In the genomic region with DNA sequence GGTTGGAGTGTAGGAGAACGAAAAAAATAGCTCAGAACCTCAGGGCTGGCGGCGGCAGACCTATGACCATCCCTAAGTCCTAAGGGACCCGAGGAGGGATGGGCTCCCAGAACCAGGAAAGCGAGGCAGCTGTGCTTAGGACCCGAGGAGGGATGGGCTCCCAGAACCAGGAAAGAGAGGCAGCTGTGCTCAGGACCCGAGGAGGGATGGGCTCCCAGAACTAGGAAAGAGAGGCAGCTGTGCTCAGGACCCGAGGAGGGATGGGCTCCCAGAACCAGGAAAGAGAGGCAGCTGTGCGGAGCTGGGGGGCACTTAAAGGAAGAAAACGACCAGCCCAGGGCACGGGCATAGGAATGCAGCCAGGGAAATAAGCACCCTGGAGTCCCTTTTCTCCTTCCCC, we compare ENCODE assay signal across 1 cellular context.
TF ChIP-seq lines count a peak whose summit lies in the region.

No MANE protein-coding gene starts in this region.

TF ChIP-seq in HepG2, 621 proteins besides CTCF, POLR2A, EP300 and RAD21 (continued from another document):
- TF ChIP-seq, protein P1, sequence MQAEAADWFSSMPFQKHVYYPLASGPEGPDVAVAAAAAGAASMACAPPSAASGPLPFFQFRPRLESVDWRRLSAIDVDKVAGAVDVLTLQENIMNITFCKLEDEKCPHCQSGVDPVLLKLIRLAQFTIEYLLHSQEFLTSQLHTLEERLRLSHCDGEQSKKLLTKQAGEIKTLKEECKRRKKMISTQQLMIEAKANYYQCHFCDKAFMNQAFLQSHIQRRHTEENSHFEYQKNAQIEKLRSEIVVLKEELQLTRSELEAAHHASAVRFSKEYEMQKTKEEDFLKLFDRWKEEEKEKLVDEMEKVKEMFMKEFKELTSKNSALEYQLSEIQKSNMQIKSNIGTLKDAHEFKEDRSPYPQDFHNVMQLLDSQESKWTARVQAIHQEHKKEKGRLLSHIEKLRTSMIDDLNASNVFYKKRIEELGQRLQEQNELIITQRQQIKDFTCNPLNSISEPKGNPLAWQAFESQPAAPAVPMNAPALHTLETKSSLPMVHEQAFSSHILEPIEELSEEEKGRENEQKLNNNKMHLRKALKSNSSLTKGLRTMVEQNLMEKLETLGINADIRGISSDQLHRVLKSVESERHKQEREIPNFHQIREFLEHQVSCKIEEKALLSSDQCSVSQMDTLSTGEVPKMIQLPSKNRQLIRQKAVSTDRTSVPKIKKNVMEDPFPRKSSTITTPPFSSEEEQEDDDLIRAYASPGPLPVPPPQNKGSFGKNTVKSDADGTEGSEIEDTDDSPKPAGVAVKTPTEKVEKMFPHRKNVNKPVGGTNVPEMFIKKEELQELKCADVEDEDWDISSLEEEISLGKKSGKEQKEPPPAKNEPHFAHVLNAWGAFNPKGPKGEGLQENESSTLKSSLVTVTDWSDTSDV (CRISPR knock-in tag; IDR thresholded peaks at IDR 0.05), result no peak
- TF ChIP-seq ZNF230 (CRISPR knock-in tag; IDR thresholded peaks at IDR 0.05) (no peak), HINFP (CRISPR knock-in tag; IDR thresholded peaks at IDR 0.05; ENCODE audit: low read depth) (no peak), HOXD1 (CRISPR knock-in tag; IDR thresholded peaks at IDR 0.05) (no peak), SRSF4 (IDR thresholded peaks at IDR 0.05; ENCODE audit: low read depth, low read length, poor library complexity, severe bottlenecking) (no peak), NFE2 (CRISPR knock-in tag; IDR thresholded peaks at IDR 0.05) (no peak), SMAD9 (CRISPR knock-in tag; IDR thresholded peaks at IDR 0.05) (no peak), ZNF614 (CRISPR knock-in tag; IDR thresholded peaks at IDR 0.05; ENCODE audit: borderline replicate concordance) (no peak), SRSF1 (optimal IDR thresholded peaks at IDR 0.05; ENCODE audit: low read depth, low read length) (no peak), SP2 (CRISPR knock-in tag; IDR thresholded peaks at IDR 0.05) (no peak)
- TF ChIP-seq, protein P2, sequence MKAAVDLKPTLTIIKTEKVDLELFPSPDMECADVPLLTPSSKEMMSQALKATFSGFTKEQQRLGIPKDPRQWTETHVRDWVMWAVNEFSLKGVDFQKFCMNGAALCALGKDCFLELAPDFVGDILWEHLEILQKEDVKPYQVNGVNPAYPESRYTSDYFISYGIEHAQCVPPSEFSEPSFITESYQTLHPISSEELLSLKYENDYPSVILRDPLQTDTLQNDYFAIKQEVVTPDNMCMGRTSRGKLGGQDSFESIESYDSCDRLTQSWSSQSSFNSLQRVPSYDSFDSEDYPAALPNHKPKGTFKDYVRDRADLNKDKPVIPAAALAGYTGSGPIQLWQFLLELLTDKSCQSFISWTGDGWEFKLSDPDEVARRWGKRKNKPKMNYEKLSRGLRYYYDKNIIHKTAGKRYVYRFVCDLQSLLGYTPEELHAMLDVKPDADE (CRISPR knock-in tag; IDR thresholded peaks at IDR 0.05), result no peak
